Comparison of ENCODE assay signal across 8 cellular contexts in the genomic region with DNA sequence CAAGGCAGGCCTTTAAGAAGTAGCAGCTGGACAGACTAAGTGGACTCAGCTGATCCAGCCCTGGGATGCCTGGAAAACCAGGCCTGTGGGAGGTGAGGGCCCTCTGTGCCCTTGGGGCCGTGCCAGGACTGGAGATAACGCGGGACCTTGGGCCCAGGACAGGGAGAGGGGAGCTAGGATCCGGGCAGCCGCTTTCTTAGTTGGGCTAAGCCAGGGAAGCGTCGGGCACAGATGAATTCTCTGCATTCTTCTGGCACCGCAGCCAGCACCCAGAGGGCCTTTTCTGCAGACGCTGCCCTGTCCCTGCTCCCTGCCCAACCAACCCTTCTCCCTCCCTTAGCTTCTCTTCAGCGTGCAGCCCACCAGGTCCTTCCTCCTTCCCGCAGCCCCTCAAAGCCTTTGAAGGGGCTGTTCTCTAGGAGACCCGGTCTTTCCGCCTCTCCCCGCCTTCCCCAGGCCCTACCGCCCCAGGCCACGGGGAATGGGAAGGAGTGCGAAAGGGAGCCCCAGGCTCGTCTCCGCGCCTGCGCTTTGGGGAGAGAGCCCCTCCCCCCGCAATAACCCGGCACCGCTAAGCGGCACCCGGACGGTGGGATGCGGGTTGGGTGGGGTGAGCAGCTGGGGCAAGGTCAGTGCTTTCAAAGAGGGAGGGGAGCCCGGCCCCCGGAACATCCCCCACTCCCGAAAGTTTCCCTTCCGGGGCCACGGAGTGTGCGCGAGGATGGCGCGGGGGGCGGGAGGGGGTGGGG. TPM values are rescaled to one million over a fixed set of nuclear protein-coding genes. Genes with fewer than 3 reads are reported as not detected.
DNase-seq lines count a peak whose midpoint lies in the region; ATAC-seq and TF ChIP-seq lines count a peak whose summit lies in the region.

No MANE protein-coding gene starts in this region.

- POLR2A ChIA-PET in BJ (lab: Charles Lee): interaction anchor here (0.6 to 1.0 kb wide), 3 partner anchors 16 to 940 kb away, joined by 3 to 15 read pairs (median 6); partner anchors contain the start of gene BCDIN3D

- ATAC-seq in GM19397 (IDR thresholded peaks at IDR 0.05; ENCODE audit: unreplicated experiment) (peak; percentile 18), right lobe of liver (peak; percentile 64 to 66 (median 66)), HG02678 (IDR thresholded peaks at IDR 0.05; ENCODE audit: unreplicated experiment) (no peak)

- no peaks in the 10 kb centered on the region for H3K9me3 ChIP-seq in right lobe of liver

- peak overlapping the region; percentile 92 for H3K4me3 ChIP-seq in BJ (ENCODE audit: low read depth, low read length)
- peak overlapping the region; percentile 76 to 88 (median 80) for H3K4me3 ChIP-seq in right lobe of liver

- TF ChIP-seq CTCF in BJ (IDR thresholded peaks at IDR 0.05; ENCODE audit: insufficient read depth, low read depth, low read length) (no peak), right lobe of liver (IDR thresholded peaks at IDR 0.05) (no peak)

- peaks cover 0 to 15% (median 0%) of the 10 kb centered on the region in 4 donors for H3K4me1 ChIP-seq in right lobe of liver

- intact Hi-C loops in right lobe of liver (cut with DNase I): loop anchor here in 1 of 2 donors (10.0 kb wide), 1 partner anchor 53 kb away; no protein-coding TSS in a partner anchor

- WGBS in right lobe of liver (ENCODE audit: insufficient coverage, low coverage, low lambda C conversion rate, missing lambda C conversion rate): 2% methylated on average over 22 of the region's 38 CpGs

- H3K27ac ChIP-seq in right lobe of liver: peak overlapping the region in 2 of 3 donors; percentile 73 to 83

- H3K27me3 ChIP-seq in BJ (ENCODE audit: control insufficient read depth, insufficient read depth, low read length): no peaks in the 10 kb centered on the region
- no peaks in the 10 kb centered on the region for H3K27me3 ChIP-seq in right lobe of liver

- H3K36me3 ChIP-seq in BJ (ENCODE audit: control insufficient read depth, insufficient read depth, low read length) (peaks cover 2% of the 10 kb centered on the region; the same call in 1 of the 2 replicates), right lobe of liver (no peaks in the 10 kb centered on the region)

- DNase-seq in BJ (ENCODE audit: low read depth) (no peak), NCI-H1694 (lab: John Stamatoyannopoulos, UW) (peak; percentile 30), ecto neural progenitor cell (ENCODE audit: low spot score) (peak; percentile 92), right lobe of liver (peak; percentile 72 to 82 (median 80))
- DNase-seq in activated CD4-positive, alpha-beta T cell treated with anti-CD3 and anti-CD28 coated beads, Interleukin-2, amount 50 U/mL, for 4 hours: peak; percentile 37 to 39
- DNase-seq in stimulated activated CD4-positive, alpha-beta T cell treated with anti-CD3 and anti-CD28 coated beads, Interleukin-4, amount 100 ng/mL, for 1 hour: peak; percentile 56

- CTCF ChIA-PET in BJ (lab: Yijun Ruan, JAX): interaction anchor here (0.6 to 3.2 kb wide), 9 partner anchors 12 to 243 kb away, joined by 3 to 16 read pairs (median 4); partner anchors contain the start of gene TMBIM6

- TF ChIP-seq POLR2A in right lobe of liver (IDR thresholded peaks at IDR 0.05): no peak

RNA-seq across cellular contexts. Expression of gene NCKAP5L, which starts 0.7 kb away (rescaled TPM):
- 7.3 and 13.2 TPM in 2 replicates for polyA plus RNA-seq in BJ (2011; rRNA removed)
- 16.9 and 19.7 TPM in 2 replicates for polyA minus RNA-seq in BJ (2011; rRNA and poly(A)+ RNA removed)
- total RNA-seq in right lobe of liver: 1 to 10 TPM; 7.0 to 8.8 (median 7.9) TPM

RNA-seq across cellular contexts. Expression of gene BCDIN3D, which starts 15.4 kb away (rescaled TPM):
- 2.6 and 3.5 TPM in 2 replicates for polyA plus RNA-seq in BJ (2011; rRNA removed)
- polyA minus RNA-seq in BJ (2011; rRNA and poly(A)+ RNA removed): 1.6 and 2.5 TPM in 2 replicates
- total RNA-seq in right lobe of liver: 1 to 10 TPM; 1.6 to 3.6 (median 2.6) TPM
